ENCODE assay signal across 19 cellular contexts in genomic region chr12:4059891-4060290, GRCh38.
"Had no signal": no experiment of that assay in that cellular context is flagged by ENCODE, and none has a peak within 500 bp of the region (broad histone marks: within the 10 kb centered on the region; RNA-seq: fewer than 3 reads in every experiment).

No MANE protein-coding gene starts in this region.

- H3K4me1 ChIP-seq: esophagus squamous epithelium, gastrocnemius medialis, heart right ventricle, left lung, lower lobe of right lung had no signal

- H3K36me3 ChIP-seq: esophagus squamous epithelium, gastrocnemius medialis, heart right ventricle, left lung, lower lobe of right lung had no signal

- H3K4me3 Mint-ChIP-seq: naive thymus-derived CD4-positive, alpha-beta T cell had no signal

- H3K27me3 ChIP-seq: left lung had no signal

- H3K27ac ChIP-seq: coronary artery, dorsolateral prefrontal cortex, esophagus squamous epithelium, gastrocnemius medialis, heart right ventricle, left lung, lower lobe of right lung had no signal

- H3K4me3 ChIP-seq: coronary artery, dorsolateral prefrontal cortex, esophagus squamous epithelium, gastrocnemius medialis, heart right ventricle, left lung, lower lobe of right lung had no signal

- H3K27me3 Mint-ChIP-seq: naive thymus-derived CD4-positive, alpha-beta T cell had no signal

- H3K9me3 ChIP-seq: esophagus squamous epithelium, gastrocnemius medialis, heart right ventricle, left lung, lower lobe of right lung had no signal

- ATAC-seq: gastrocnemius medialis; heart right ventricle; left cardiac atrium; left lung; left ventricle myocardium superior; lower lobe of right lung; naive thymus-derived CD4-positive, alpha-beta T cell had no signal

- DNase-seq: dermis blood vessel endothelial cell; dorsolateral prefrontal cortex; effector CD4-positive, alpha-beta T cell; effector memory CD4-positive, alpha-beta T cell; esophagus squamous epithelium; foreskin fibroblast; foreskin melanocyte; gastrocnemius medialis; glutamatergic neuron; heart right ventricle; hippocampal formation; left cardiac atrium; left lung; left ventricle myocardium superior; lower lobe of right lung; mesendoderm; midbrain; naive thymus-derived CD4-positive, alpha-beta T cell had no signal

- H3K27ac Mint-ChIP-seq: naive thymus-derived CD4-positive, alpha-beta T cell had no signal
